In genomic region chr1:182604835-182605164, GRCh38 we compare ENCODE assay signal across 10 cellular contexts. TPM values are rescaled to one million over a fixed set of nuclear protein-coding genes. Genes with fewer than 3 reads are reported as not detected.
A peak's percentile ranks its signal among the peaks of the same experiment; 100 is the strongest.
DNase-seq lines count a peak whose midpoint lies in the region; ATAC-seq, FAIRE-seq and TF ChIP-seq lines count a peak whose summit lies in the region.
"Had no signal": no experiment of that assay in that cellular context is flagged by ENCODE, and none has a peak within 500 bp of the region (broad histone marks: within the 10 kb centered on the region; RNA-seq: fewer than 3 reads in every experiment).

No MANE protein-coding gene starts in this region.

- H3K9ac ChIP-seq in SK-N-MC (ENCODE audit: insufficient read length) (no peak overlapping the region), kidney (ENCODE audit: low read length in 2 of 2) (peak overlapping the region in 1 of 2 donors; percentile 44)

- 61 to 66% methylated on average over 3 of the region's 3 CpGs for WGBS in heart right ventricle, 2 donors
- 50 to 64% methylated on average over 3 of the region's 3 CpGs for WGBS in thyroid gland, 2 donors

- ATAC-seq in heart right ventricle (no peak), left cardiac atrium (no peak)

- FAIRE-seq in kidney (lab: Jason Lieb, UNC) = no peak

- H3K9me3 Mint-ChIP-seq in activated T-helper 2 cell treated with anti-CD3 and anti-CD28 coated beads, Interferon-gamma antibody, Interleukin-2, Interleukin-4, amounts not matched to agents 10 μg/mL and 5 μg/mL and 100 μg/mL, durations not matched to agents 14 hours and 24 hours and 36 hours = no peaks in the 10 kb centered on the region
- no peaks in the 10 kb centered on the region for H3K9me3 Mint-ChIP-seq in activated T-helper 1 cell treated with anti-CD3 and anti-CD28 coated beads, Interleukin-12 subunit alpha, Interleukin-12 subunit beta, Interleukin-2, Interleukin-4 antibody, amounts not matched to agents 30 ng/mL and 10 ng/mL and 1 ng/mL, durations not matched to agents 14 hours and 24 hours and 36 hours
- H3K9me3 Mint-ChIP-seq: dendritic cell treated with granulocyte-macrophage colony-stimulating factor and Interleukin-4, amounts not matched to agents 40 ng/mL and 50 ng/mL, for 4 days; stimulated activated naive B cell treated with anti-CD40 and anti-IgM and Interleukin-4, amounts not matched to agents 10 μg/mL and 1 μg/mL and 100 μg/mL, for 72 hours had no signal

- peaks cover 43% of the 10 kb centered on the region for H3K4me1 Mint-ChIP-seq in activated T-helper 2 cell treated with anti-CD3 and anti-CD28 coated beads, Interferon-gamma antibody, Interleukin-2, Interleukin-4, amounts not matched to agents 10 μg/mL and 5 μg/mL and 100 μg/mL, durations not matched to agents 14 hours and 24 hours and 36 hours (ENCODE audit: low read depth)
- H3K4me1 Mint-ChIP-seq in activated T-helper 1 cell treated with anti-CD3 and anti-CD28 coated beads, Interleukin-12 subunit alpha, Interleukin-12 subunit beta, Interleukin-2, Interleukin-4 antibody, amounts not matched to agents 30 ng/mL and 10 ng/mL and 1 ng/mL, durations not matched to agents 14 hours and 24 hours and 36 hours (ENCODE audit: low read depth) = peaks cover 50% of the 10 kb centered on the region

- H3K27me3 ChIP-seq in heart right ventricle (peaks cover 0 to 17% (median 0%) of the 10 kb centered on the region in 7 donors), thyroid gland (no peaks in the 10 kb centered on the region)

- DNase-seq in heart right ventricle = no peak
- no peak for DNase-seq in left cardiac atrium
- no peak for DNase-seq in SK-N-MC (ENCODE audit: low read depth, low spot score)
- no peak for DNase-seq in kidney
- no peak for DNase-seq in thyroid gland
- no peak for DNase-seq in middle frontal gyrus (ENCODE audit: extremely low spot score, low spot score)
- no peak for DNase-seq in activated T-helper 2 cell treated with anti-CD3 and anti-CD28 coated beads, Interferon-gamma antibody, Interleukin-2, Interleukin-4, amounts not matched to agents 10 μg/mL and 5 μg/mL and 100 μg/mL, durations not matched to agents 14 hours and 24 hours and 36 hours (ENCODE audit: low spot score)
- DNase-seq in activated T-helper 1 cell treated with anti-CD3 and anti-CD28 coated beads, Interleukin-12 subunit alpha, Interleukin-12 subunit beta, Interleukin-2, Interleukin-4 antibody, amounts not matched to agents 30 ng/mL and 10 ng/mL and 1 ng/mL, durations not matched to agents 14 hours and 24 hours and 36 hours (ENCODE audit: low spot score) = no peak

- H3K27ac Mint-ChIP-seq in activated T-helper 2 cell treated with anti-CD3 and anti-CD28 coated beads, Interferon-gamma antibody, Interleukin-2, Interleukin-4, amounts not matched to agents 10 μg/mL and 5 μg/mL and 100 μg/mL, durations not matched to agents 14 hours and 24 hours and 36 hours = no peak overlapping the region
- H3K27ac Mint-ChIP-seq in activated T-helper 1 cell treated with anti-CD3 and anti-CD28 coated beads, Interleukin-12 subunit alpha, Interleukin-12 subunit beta, Interleukin-2, Interleukin-4 antibody, amounts not matched to agents 30 ng/mL and 10 ng/mL and 1 ng/mL, durations not matched to agents 14 hours and 24 hours and 36 hours = no peak overlapping the region
- H3K27ac Mint-ChIP-seq: dendritic cell treated with granulocyte-macrophage colony-stimulating factor and Interleukin-4, amounts not matched to agents 40 ng/mL and 50 ng/mL, for 4 days had no signal

- H3K9me3 ChIP-seq in heart right ventricle = no peaks in the 10 kb centered on the region
- H3K9me3 ChIP-seq in SK-N-MC (ENCODE audit: low read depth, low read length) = no peaks in the 10 kb centered on the region
- no peaks in the 10 kb centered on the region for H3K9me3 ChIP-seq in kidney (ENCODE audit: control insufficient read depth in 1 of 2, low read length in 2 of 2)
- H3K9me3 ChIP-seq in thyroid gland = no peaks in the 10 kb centered on the region

- peaks cover 13% of the 10 kb centered on the region for H3K27me3 Mint-ChIP-seq in activated T-helper 2 cell treated with anti-CD3 and anti-CD28 coated beads, Interferon-gamma antibody, Interleukin-2, Interleukin-4, amounts not matched to agents 10 μg/mL and 5 μg/mL and 100 μg/mL, durations not matched to agents 14 hours and 24 hours and 36 hours (ENCODE audit: low read depth)
- H3K27me3 Mint-ChIP-seq in activated T-helper 1 cell treated with anti-CD3 and anti-CD28 coated beads, Interleukin-12 subunit alpha, Interleukin-12 subunit beta, Interleukin-2, Interleukin-4 antibody, amounts not matched to agents 30 ng/mL and 10 ng/mL and 1 ng/mL, durations not matched to agents 14 hours and 24 hours and 36 hours (ENCODE audit: insufficient read depth) = peaks cover 2% of the 10 kb centered on the region

- intact Hi-C loops in heart right ventricle (cut with DNase I) (loop anchor here in 5 of 10 donors (5.0 kb wide), 4 partner anchors 68 to 233 kb away; partner anchors contain the start of gene DHX9 (in 1 of the 5)), left cardiac atrium (cut with DNase I) (no loop called here), kidney (cut with DNase I) (loop anchor here (5.0 kb wide), 1 partner anchor 178 kb away; no protein-coding TSS in a partner anchor), thyroid gland (cut with DNase I) (no loop called here)
- intact Hi-C loops in activated T-helper 2 cell treated with anti-CD3 and anti-CD28 coated beads, Interferon-gamma antibody, Interleukin-2, Interleukin-4, amounts not matched to agents 10 μg/mL and 5 μg/mL and 100 μg/mL, durations not matched to agents 14 hours and 24 hours and 36 hours (cut with micrococcal nuclease) = no loop called here
- intact Hi-C loops in activated T-helper 1 cell treated with anti-CD3 and anti-CD28 coated beads, Interleukin-12 subunit alpha, Interleukin-12 subunit beta, Interleukin-2, Interleukin-4 antibody, amounts not matched to agents 30 ng/mL and 10 ng/mL and 1 ng/mL, durations not matched to agents 14 hours and 24 hours and 36 hours (cut with micrococcal nuclease) = loop anchor here (1.0 to 10.0 kb wide), 8 partner anchors 11 to 868 kb away; partner anchors contain the start of gene SMG7

- TF ChIP-seq POLR2A in thyroid gland (IDR thresholded peaks at IDR 0.05) = no peak

- no peak overlapping the region for H3K4me3 Mint-ChIP-seq in activated T-helper 2 cell treated with anti-CD3 and anti-CD28 coated beads, Interferon-gamma antibody, Interleukin-2, Interleukin-4, amounts not matched to agents 10 μg/mL and 5 μg/mL and 100 μg/mL, durations not matched to agents 14 hours and 24 hours and 36 hours (ENCODE audit: low read depth)
- no peak overlapping the region for H3K4me3 Mint-ChIP-seq in activated T-helper 1 cell treated with anti-CD3 and anti-CD28 coated beads, Interleukin-12 subunit alpha, Interleukin-12 subunit beta, Interleukin-2, Interleukin-4 antibody, amounts not matched to agents 30 ng/mL and 10 ng/mL and 1 ng/mL, durations not matched to agents 14 hours and 24 hours and 36 hours
- H3K4me3 Mint-ChIP-seq: stimulated activated naive B cell treated with anti-CD40 and anti-IgM and Interleukin-4, amounts not matched to agents 10 μg/mL and 1 μg/mL and 100 μg/mL, for 72 hours had no signal

- H3K27ac ChIP-seq in heart right ventricle (peak overlapping the region in 4 of 10 donors; percentile 5 to 70 (median 44)), SK-N-MC (no peak overlapping the region), kidney (ENCODE audit: low read depth in 2 of 2, low read length in 2 of 2) (no peak overlapping the region), thyroid gland (peak overlapping the region in 2 of 3 donors; percentile 11 to 95)

- H3K4me1 ChIP-seq in heart right ventricle (peaks cover 7 to 69% (median 31%) of the 10 kb centered on the region in 9 donors), kidney (ENCODE audit: control insufficient read depth in 1 of 2, insufficient read depth in 1 of 2, low read depth in 1 of 2, low read length in 2 of 2) (peaks cover 0 to 24% of the 10 kb centered on the region in 2 donors), thyroid gland (peaks cover 24 to 41% of the 10 kb centered on the region in 2 donors)

- H3K36me3 ChIP-seq in heart right ventricle = peaks cover 0 to 22% (median 0%) of the 10 kb centered on the region in 9 donors
- H3K36me3 ChIP-seq in SK-N-MC (ENCODE audit: insufficient read depth, low read length) = peaks cover 35% of the 10 kb centered on the region
- H3K36me3 ChIP-seq in kidney (ENCODE audit: control insufficient read depth in 1 of 2, insufficient read depth in 2 of 2, low read length in 2 of 2) = no peaks in the 10 kb centered on the region
- peaks cover 14 to 24% of the 10 kb centered on the region in 2 donors for H3K36me3 ChIP-seq in thyroid gland

- no peaks in the 10 kb centered on the region for H3K36me3 Mint-ChIP-seq in activated T-helper 2 cell treated with anti-CD3 and anti-CD28 coated beads, Interferon-gamma antibody, Interleukin-2, Interleukin-4, amounts not matched to agents 10 μg/mL and 5 μg/mL and 100 μg/mL, durations not matched to agents 14 hours and 24 hours and 36 hours (ENCODE audit: low read depth)
- peaks cover under 1% of the 10 kb centered on the region for H3K36me3 Mint-ChIP-seq in activated T-helper 1 cell treated with anti-CD3 and anti-CD28 coated beads, Interleukin-12 subunit alpha, Interleukin-12 subunit beta, Interleukin-2, Interleukin-4 antibody, amounts not matched to agents 30 ng/mL and 10 ng/mL and 1 ng/mL, durations not matched to agents 14 hours and 24 hours and 36 hours (ENCODE audit: low read depth)

- TF ChIP-seq CTCF in heart right ventricle (IDR thresholded peaks at IDR 0.05) = no peak
- no peak for TF ChIP-seq CTCF in kidney (IDR thresholded peaks at IDR 0.05; ENCODE audit: borderline replicate concordance, extremely low read depth, insufficient read depth)
- no peak for TF ChIP-seq CTCF in thyroid gland (IDR thresholded peaks at IDR 0.05)

- peak overlapping the region in 9 of 10 donors; percentile 46 to 71 (median 66) for H3K4me3 ChIP-seq in heart right ventricle
- peak overlapping the region; percentile 87 for H3K4me3 ChIP-seq in SK-N-MC
- H3K4me3 ChIP-seq in kidney (ENCODE audit: low read length in 2 of 2) = peak overlapping the region; percentile 50 to 63
- peak overlapping the region in 1 of 3 donors; percentile 88 for H3K4me3 ChIP-seq in thyroid gland (replicated peaks in 1 of 3)

RNA-seq across cellular contexts. Expression of gene RGS16, which starts 0.6 kb away (rescaled TPM):
- 1 to 10 TPM in 9 of 10 donors, under 1 TPM in 1; 0.42 to 8.7 (median 2.1) TPM for total RNA-seq in heart right ventricle
- 1 to 10 TPM; 2.5 TPM for polyA plus RNA-seq in heart right ventricle
- 1 to 10 TPM; 1.5 to 3.3 TPM for total RNA-seq in left cardiac atrium
- total RNA-seq in kidney = 4.2 TPM
- 7.7 TPM for polyA plus RNA-seq in kidney (ENCODE audit: insufficient read depth, low read depth, low replicate concordance)
- 10 to 100 TPM; 22.2 to 35.7 (median 29.1) TPM for total RNA-seq in thyroid gland
- 50.2 and 50.5 TPM in 2 replicates for total RNA-seq in activated T-helper 2 cell treated with anti-CD3 and anti-CD28 coated beads, Interferon-gamma antibody, Interleukin-2, Interleukin-4, amounts not matched to agents 10 μg/mL and 5 μg/mL and 100 μg/mL, durations not matched to agents 14 hours and 24 hours and 36 hours
- 138 and 143 TPM in 2 replicates for total RNA-seq in activated T-helper 1 cell treated with anti-CD3 and anti-CD28 coated beads, Interleukin-12 subunit alpha, Interleukin-12 subunit beta, Interleukin-2, Interleukin-4 antibody, amounts not matched to agents 30 ng/mL and 10 ng/mL and 1 ng/mL, durations not matched to agents 14 hours and 24 hours and 36 hours

RNA-seq across cellular contexts. Expression of gene RNASEL, which starts 15.7 kb away (rescaled TPM):
- 1 to 10 TPM; 1.5 to 4.7 (median 3.5) TPM for total RNA-seq in heart right ventricle
- 1 to 10 TPM; 1.4 to 2.2 TPM for polyA plus RNA-seq in heart right ventricle
- total RNA-seq in left cardiac atrium = 1 to 10 TPM; 4.1 to 4.9 TPM
- 12.1 TPM for total RNA-seq in kidney
- polyA plus RNA-seq in kidney (ENCODE audit: insufficient read depth, low read depth, low replicate concordance) = 6.0 TPM
- 10 to 100 TPM; 12.3 to 17.9 (median 15.3) TPM for total RNA-seq in thyroid gland
- total RNA-seq in activated T-helper 2 cell treated with anti-CD3 and anti-CD28 coated beads, Interferon-gamma antibody, Interleukin-2, Interleukin-4, amounts not matched to agents 10 μg/mL and 5 μg/mL and 100 μg/mL, durations not matched to agents 14 hours and 24 hours and 36 hours = 3.6 and 4.8 TPM in 2 replicates
- 4.6 and 5.0 TPM in 2 replicates for total RNA-seq in activated T-helper 1 cell treated with anti-CD3 and anti-CD28 coated beads, Interleukin-12 subunit alpha, Interleukin-12 subunit beta, Interleukin-2, Interleukin-4 antibody, amounts not matched to agents 30 ng/mL and 10 ng/mL and 1 ng/mL, durations not matched to agents 14 hours and 24 hours and 36 hours

Comparison
In these comparisons a context has a peak if more than half of its experiments do, and no peak if none do; other contexts are left out.
1. H3K27ac ChIP-seq: peak in thyroid gland (2 of 3); none in SK-N-MC (single experiment) and kidney (0 of 2).
2. intact Hi-C loops: an anchor here in kidney (5.0 kb wide) and activated T-helper 1 cell treated with anti-CD3 and anti-CD28 coated beads, Interleukin-12 subunit alpha, Interleukin-12 subunit beta, Interleukin-2, Interleukin-4 antibody, amounts not matched to agents 30 ng/mL and 10 ng/mL and 1 ng/mL, durations not matched to agents 14 hours and 24 hours and 36 hours (1.0 to 10.0 kb wide); none called in left cardiac atrium, thyroid gland and activated T-helper 2 cell treated with anti-CD3 and anti-CD28 coated beads, Interferon-gamma antibody, Interleukin-2, Interleukin-4, amounts not matched to agents 10 μg/mL and 5 μg/mL and 100 μg/mL, durations not matched to agents 14 hours and 24 hours and 36 hours.